In the genomic region with DNA sequence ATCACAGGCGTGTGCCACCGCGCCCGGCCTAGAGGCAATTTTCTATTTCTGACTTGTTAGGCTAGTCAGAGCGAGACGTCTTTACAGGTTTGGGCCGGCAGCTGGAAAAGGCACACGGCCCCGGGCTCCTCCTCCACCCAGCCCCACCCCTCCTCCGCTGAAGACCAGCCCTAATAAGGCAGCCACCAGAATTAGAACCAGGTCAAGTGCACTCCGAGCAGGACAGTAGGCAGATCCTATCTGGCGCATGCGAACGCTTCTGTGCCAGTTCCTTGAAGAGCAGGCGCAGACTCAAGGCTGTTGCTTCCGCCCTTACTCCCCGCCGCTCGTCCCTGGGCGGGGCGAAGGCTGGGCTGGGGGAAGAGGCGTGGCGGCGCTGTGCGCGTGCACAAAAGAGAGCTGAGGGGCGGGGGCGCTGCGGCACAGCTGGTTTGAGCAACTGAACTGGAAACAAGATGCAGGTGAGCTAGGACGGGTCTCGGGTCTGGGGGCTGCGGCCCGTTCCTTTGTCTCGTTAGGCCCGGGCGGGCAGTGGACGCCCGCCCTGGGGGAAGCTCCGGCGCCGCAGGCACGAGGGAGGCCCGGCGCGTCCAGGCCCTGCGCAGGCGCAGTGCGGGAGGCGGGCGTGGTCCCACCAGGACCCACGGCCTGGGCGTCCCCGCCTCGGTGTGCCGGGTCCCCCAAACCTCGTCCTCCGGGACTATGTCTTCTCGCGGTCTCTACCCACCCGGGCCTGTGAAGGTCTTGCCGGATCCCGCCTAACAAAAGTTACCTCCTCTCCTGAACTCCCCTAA, we compare ENCODE assay signal across 1 cellular context.
TF ChIP-seq lines count a peak whose summit lies in the region.

Gene PDCL3, plus strand, starts transcription at position 381 of the 794 bp plus-strand sequence. Its CDS starts 75 bp downstream, at position 456.

TF ChIP-seq in K562, 482 proteins besides CTCF, POLR2A, EP300 and RAD21 (continued from another document):
- TF ChIP-seq PKNOX1 (IDR thresholded peaks at IDR 0.05): peak; percentile 38; the same call in 1 of the 2 replicates
- TF ChIP-seq SP1 (CRISPR knock-in tag; IDR thresholded peaks at IDR 0.05): peak; percentile 86
- TF ChIP-seq TEAD1 (CRISPR knock-in tag; IDR thresholded peaks at IDR 0.05): peak in 1 of 2 experiments; percentile 21; a peak in 1 of 4 replicates
- TF ChIP-seq, protein P1, sequence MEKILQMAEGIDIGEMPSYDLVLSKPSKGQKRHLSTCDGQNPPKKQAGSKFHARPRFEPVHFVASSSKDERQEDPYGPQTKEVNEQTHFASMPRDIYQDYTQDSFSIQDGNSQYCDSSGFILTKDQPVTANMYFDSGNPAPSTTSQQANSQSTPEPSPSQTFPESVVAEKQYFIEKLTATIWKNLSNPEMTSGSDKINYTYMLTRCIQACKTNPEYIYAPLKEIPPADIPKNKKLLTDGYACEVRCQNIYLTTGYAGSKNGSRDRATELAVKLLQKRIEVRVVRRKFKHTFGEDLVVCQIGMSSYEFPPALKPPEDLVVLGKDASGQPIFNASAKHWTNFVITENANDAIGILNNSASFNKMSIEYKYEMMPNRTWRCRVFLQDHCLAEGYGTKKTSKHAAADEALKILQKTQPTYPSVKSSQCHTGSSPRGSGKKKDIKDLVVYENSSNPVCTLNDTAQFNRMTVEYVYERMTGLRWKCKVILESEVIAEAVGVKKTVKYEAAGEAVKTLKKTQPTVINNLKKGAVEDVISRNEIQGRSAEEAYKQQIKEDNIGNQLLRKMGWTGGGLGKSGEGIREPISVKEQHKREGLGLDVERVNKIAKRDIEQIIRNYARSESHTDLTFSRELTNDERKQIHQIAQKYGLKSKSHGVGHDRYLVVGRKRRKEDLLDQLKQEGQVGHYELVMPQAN (IDR thresholded peaks at IDR 0.05; ENCODE audit: borderline replicate concordance): peak; percentile 49; the same call in 1 of the 2 replicates
- TF ChIP-seq CAMTA2 (CRISPR knock-in tag; conservative IDR thresholded peaks at IDR 0.05): 0 out of 2 replicates have a peak, but pooled peaks have one; percentile 63
- peak; percentile 90 for TF ChIP-seq CHD2 (IDR thresholded peaks at IDR 0.05; ENCODE audit: low read depth, low read length)
- TF ChIP-seq, protein P2, sequence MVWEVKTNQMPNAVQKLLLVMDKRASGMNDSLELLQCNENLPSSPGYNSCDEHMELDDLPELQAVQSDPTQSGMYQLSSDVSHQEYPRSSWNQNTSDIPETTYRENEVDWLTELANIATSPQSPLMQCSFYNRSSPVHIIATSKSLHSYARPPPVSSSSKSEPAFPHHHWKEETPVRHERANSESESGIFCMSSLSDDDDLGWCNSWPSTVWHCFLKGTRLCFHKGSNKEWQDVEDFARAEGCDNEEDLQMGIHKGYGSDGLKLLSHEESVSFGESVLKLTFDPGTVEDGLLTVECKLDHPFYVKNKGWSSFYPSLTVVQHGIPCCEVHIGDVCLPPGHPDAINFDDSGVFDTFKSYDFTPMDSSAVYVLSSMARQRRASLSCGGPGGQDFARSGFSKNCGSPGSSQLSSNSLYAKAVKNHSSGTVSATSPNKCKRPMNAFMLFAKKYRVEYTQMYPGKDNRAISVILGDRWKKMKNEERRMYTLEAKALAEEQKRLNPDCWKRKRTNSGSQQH (CRISPR knock-in tag; IDR thresholded peaks at IDR 0.05): no peak
- no peak for TF ChIP-seq CSDE1 (IDR thresholded peaks at IDR 0.05)
- TF ChIP-seq PHB2 (IDR thresholded peaks at IDR 0.05; ENCODE audit: low read depth): no peak
- peak; percentile 71 for TF ChIP-seq BHLHE40 (IDR thresholded peaks at IDR 0.05; ENCODE audit: low read length)
- TF ChIP-seq POLR2B (IDR thresholded peaks at IDR 0.05; ENCODE audit: low read depth, partially characterized antibody): peak; percentile 83
- 0 out of 2 replicates have a peak, but pooled peaks have one; percentile 4 for TF ChIP-seq MAFK (IDR thresholded peaks at IDR 0.05; ENCODE audit: low read length)
- TF ChIP-seq GATA2 (CRISPR knock-in tag; IDR thresholded peaks at IDR 0.05): peak; percentile 85
- no peak for TF ChIP-seq ID3 (CRISPR knock-in tag; IDR thresholded peaks at IDR 0.05)
- 0 out of 2 replicates have a peak, but pooled peaks have one; percentile 32 for TF ChIP-seq ID3 (tag; IDR thresholded peaks at IDR 0.05)
- 0 out of 2 replicates have a peak, but pooled peaks have one; percentile 19 for TF ChIP-seq ZNF511 (CRISPR knock-in tag; IDR thresholded peaks at IDR 0.05)
- no peak for TF ChIP-seq ZFP1 (CRISPR knock-in tag; IDR thresholded peaks at IDR 0.05)
